8 cellular contexts compared by ENCODE assay signal in the genomic region with DNA sequence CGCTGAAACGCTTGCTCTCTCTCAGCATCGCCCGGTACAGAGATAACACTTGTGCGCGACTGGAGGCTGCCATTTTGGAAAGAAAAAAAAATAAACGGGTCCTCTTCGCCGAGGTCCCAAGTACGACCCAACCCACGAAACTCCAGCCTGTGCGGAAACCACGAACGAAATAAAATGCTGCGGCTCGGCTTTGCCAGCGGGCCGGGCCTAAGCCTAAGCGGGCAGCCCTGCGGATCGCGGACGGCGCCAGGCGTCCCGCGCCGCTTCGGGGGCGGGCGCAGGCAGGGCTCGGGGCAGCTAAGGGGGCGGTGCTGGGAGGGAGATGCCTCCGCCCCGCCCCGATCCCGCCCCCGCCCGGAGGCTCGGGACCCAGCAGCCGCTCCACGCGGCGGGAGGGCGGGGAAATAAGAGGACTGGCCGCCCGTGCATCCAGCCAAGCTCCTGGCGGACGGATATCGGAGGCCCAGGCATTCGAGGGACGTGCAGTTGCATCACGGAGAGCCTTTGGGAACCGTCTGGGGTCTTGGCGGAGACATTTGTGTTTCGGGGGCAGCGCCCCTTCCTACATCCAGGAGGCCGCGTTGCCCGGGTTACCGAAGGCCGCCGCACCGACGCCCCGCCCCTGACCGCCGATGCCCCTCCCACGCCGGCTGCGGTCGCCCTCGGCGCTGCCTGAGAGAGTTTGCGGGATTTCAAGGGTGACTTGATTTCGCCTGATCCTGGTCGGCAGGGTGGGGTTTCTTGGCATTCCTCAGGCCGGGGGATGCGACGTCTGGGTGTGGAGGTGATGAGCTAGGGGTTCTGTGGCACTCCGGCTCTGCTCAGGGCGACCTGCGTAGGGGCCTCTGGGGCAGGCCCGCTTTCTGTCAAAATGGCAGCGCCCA. TPM values are rescaled to one million over a fixed set of nuclear protein-coding genes. Genes with fewer than 3 reads are reported as not detected.
DNase-seq lines count a peak whose midpoint lies in the region; ATAC-seq, FAIRE-seq and TF ChIP-seq lines count a peak whose summit lies in the region.

Gene FARS2 (plus strand): TSS at position 853 of the 884 bp plus-strand sequence.
Gene LYRM4 (minus strand): TSS at position 290 of the 884 bp plus-strand sequence. CDS start 217 bp downstream, at position 73.

- no peak for FAIRE-seq in D721Med (lab: Jason Lieb, UNC)

- peak; percentile 68 for ATAC-seq in GM21526 (IDR thresholded peaks at IDR 0.05; ENCODE audit: low FRiP score, unreplicated experiment)

- CTCF ChIA-PET in OCI-LY7 (lab: Charles Lee; ENCODE audit: unreplicated experiment), result interaction anchor here (0.8 kb wide), 1 partner anchor 16 kb away, joined by 3 read pairs; no protein-coding TSS in a partner anchor

- BruUV-seq in OCI-LY7 (replicated peaks; lab: Mats Ljungman, UMichigan), result no TSS peak

- H3K9me2 ChIP-seq in OCI-LY7 (ENCODE audit: insufficient read depth, low read length), result no peaks in the 10 kb centered on the region

- no peak for TF ChIP-seq CTCF in D721Med (IDR thresholded peaks at IDR 0.05; ENCODE audit: insufficient read depth, missing control alignments)
- TF ChIP-seq CTCF in OCI-LY7 (conservative IDR thresholded peaks at IDR 0.05; ENCODE audit: low read length), result 0 out of 2 replicates have a peak, but pooled peaks have one; percentile 19

- DNase-seq in D721Med (ENCODE audit: insufficient read length, low spot score) (peak; percentile 64), HuH-7 (ENCODE audit: low spot score) (peak; percentile 72), OCI-LY7 (ENCODE audit: low spot score) (peak; percentile 88), activated T-cell treated with anti-CD3 and anti-CD28 coated beads for 24 hours (ENCODE audit: low read depth) (peak; percentile 85), epidermal melanocyte (ENCODE audit: insufficient read length, low spot score) (peak; percentile 73)
- peak; percentile 79 to 83 for DNase-seq in stimulated activated CD8-positive, alpha-beta memory T cell treated with anti-CD3 and anti-CD28 coated beads, Interleukin-2, amount 100 ng/mL, for 48 hours (ENCODE audit: low read depth in 2 of 2)

- peaks cover 45% of the 10 kb centered on the region for H3K79me2 ChIP-seq in OCI-LY7 (ENCODE audit: insufficient read depth, low read depth, low read length)

- H3K4me2 ChIP-seq in OCI-LY7 (ENCODE audit: low read length), result peak within 1 kb of the TSS; percentile 97

- H3K27ac ChIP-seq in OCI-LY7 (ENCODE audit: low read depth, low read length, poor library complexity, severe bottlenecking), result peak within 1 kb of the TSS; percentile 77

- intact Hi-C loops in OCI-LY7 (cut with micrococcal nuclease; ENCODE audit: unreplicated experiment), result loop anchor here (5.0 kb wide), 1 partner anchor 119 kb away; no protein-coding TSS in a partner anchor

- no peaks in the 10 kb centered on the region for H3K9me3 ChIP-seq in OCI-LY7 (ENCODE audit: low read length)
- no peaks in the 10 kb centered on the region for H3K9me3 ChIP-seq in mononuclear cell (ENCODE audit: low read depth, low read length)

- H3K27me3 ChIP-seq in mononuclear cell (ENCODE audit: insufficient read depth, low read length), result no peaks in the 10 kb centered on the region

- H2AFZ ChIP-seq in OCI-LY7 (ENCODE audit: low read length), result peak within 1 kb of the TSS; percentile 92

- POLR2A ChIA-PET in OCI-LY7 (lab: Charles Lee), result interaction anchor here (0.6 to 1.4 kb wide), 4 partner anchors 8 to 520 kb away, joined by 3 to 4 read pairs (median 4); no protein-coding TSS in a partner anchor

- H3K4me1 ChIP-seq in OCI-LY7 (ENCODE audit: insufficient read depth, low read length, poor library complexity, severe bottlenecking) (peaks cover 18% of the 10 kb centered on the region), mononuclear cell (ENCODE audit: insufficient read depth, low read length) (peaks cover 23% of the 10 kb centered on the region)

- H3K4me3 ChIP-seq in OCI-LY7 (ENCODE audit: low read depth, low read length, poor library complexity, severe bottlenecking) (peak within 1 kb of the TSS; percentile 98), mononuclear cell (ENCODE audit: low read length) (peak within 1 kb of the TSS; percentile 94)

- H3K36me3 ChIP-seq in OCI-LY7 (ENCODE audit: insufficient read depth, low read length), result peaks cover 13% of the 10 kb centered on the region; the same call in 1 of the 2 replicates

- H4K20me1 ChIP-seq in OCI-LY7 (ENCODE audit: insufficient read depth, low read length), result no peaks in the 10 kb centered on the region

RNA-seq across cellular contexts. Expression of gene FARS2, which starts in this region (rescaled TPM):
- total RNA-seq in OCI-LY7 (2014; rRNA removed; shearing (Covaris generic)), result 14.3 and 18.3 TPM in 2 replicates
- 11.5 and 13.8 TPM in 2 replicates for total RNA-seq in OCI-LY7 (2022)
- total RNA-seq in mononuclear cell, result 13.5 TPM

RNA-seq across cellular contexts. Expression of gene LYRM4, which starts in this region (rescaled TPM):
- 19.6 and 21.9 TPM in 2 replicates for total RNA-seq in OCI-LY7 (2014; rRNA removed; shearing (Covaris generic))
- total RNA-seq in OCI-LY7 (2022) (27.3 and 34.3 TPM in 2 replicates), mononuclear cell (25.5 TPM)

Comparison
In these comparisons a context has a peak if more than half of its experiments do, and no peak if none do; other contexts are left out.
1. Peak in every context shown above with its lines: DNase-seq, ATAC-seq, H3K4me3 ChIP-seq and H3K27ac ChIP-seq.